1 cellular context compared by ENCODE assay signal in the genomic region with DNA sequence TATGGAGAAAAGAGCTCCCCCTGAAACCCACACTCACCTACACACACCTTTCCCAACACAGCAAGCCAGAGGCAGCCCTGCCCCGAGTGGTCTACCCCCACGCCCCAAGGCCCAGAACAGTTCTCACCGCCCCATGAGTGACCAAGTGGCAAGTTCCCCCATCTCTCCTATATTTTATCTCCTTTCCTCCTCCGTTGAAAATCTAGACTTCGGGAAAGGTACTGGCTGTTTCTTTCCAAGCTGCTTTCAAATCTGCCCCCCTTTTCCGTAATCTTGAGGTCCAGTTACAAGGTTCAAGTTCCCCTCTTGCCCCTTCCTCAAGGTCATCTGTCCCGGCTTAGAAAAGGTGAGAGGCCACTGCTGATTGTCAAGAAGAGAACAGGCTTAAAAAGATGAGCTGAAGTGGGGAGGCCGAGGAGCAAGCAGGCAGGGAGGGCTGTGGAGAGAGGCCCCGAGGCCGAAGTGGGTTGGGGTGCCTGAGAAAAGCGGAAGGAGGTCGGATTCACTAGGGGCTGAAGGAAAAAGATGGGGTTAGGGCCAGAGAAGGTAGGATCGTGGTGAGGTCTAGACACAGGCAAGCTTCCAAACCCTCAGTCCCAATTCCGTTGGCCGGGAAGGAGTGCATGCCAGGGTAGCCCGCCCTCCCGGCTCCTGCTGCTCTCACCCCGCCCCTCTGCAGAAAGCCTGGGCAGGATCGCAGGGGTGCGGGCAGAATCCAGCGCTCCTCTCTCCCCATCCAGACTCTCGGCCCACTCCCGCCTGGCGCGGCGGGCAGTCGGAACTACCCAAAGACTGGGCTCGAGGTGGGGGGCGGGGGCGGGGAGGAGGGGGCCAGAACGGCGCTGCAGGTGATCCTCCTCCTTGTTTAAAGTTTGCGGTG.
TF ChIP-seq lines count a peak whose summit lies in the region.

No MANE protein-coding gene starts in this region.

TF ChIP-seq in SK-N-SH, 30 proteins besides CTCF, POLR2A, EP300 and RAD21 (continued from another document):
- no peak for TF ChIP-seq SIN3A (IDR thresholded peaks at IDR 0.05; ENCODE audit: borderline replicate concordance, low read depth, low read length)
- TF ChIP-seq EZH2phosphoT487 (IDR thresholded peaks at IDR 0.05; ENCODE audit: borderline replicate concordance, low read depth), result no peak
- TF ChIP-seq MXI1 (IDR thresholded peaks at IDR 0.05; ENCODE audit: low read depth, low read length), result no peak
- TF ChIP-seq RCOR1 (IDR thresholded peaks at IDR 0.05; ENCODE audit: low read length), result no peak
